22 cellular contexts compared by ENCODE assay signal in the genomic region with DNA sequence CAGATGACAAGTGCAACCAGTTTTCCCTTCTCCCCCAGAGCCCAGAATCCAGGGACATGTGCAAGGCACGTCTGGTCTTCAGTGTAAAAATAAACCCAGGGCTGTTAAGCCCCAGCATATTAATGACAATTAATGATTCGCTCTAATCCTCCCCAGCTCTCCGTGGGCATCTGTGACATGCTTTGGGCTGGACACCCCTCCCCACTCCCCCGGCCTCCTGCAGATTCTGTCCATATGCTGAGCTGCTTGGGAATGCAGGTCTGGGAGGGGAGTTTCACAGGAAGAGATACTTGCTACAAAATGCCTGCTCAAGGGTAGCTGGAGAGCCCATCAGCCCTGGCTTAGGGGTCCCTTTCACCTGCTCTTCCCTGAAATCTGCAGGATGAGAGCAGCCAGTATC. TPM values are rescaled to one million over a fixed set of nuclear protein-coding genes. Genes with fewer than 3 reads are reported as not detected.
DNase-seq lines count a peak whose midpoint lies in the region; ATAC-seq and TF ChIP-seq lines count a peak whose summit lies in the region.
"Had no signal": no experiment of that assay in that cellular context is flagged by ENCODE, and none has a peak within 500 bp of the region (broad histone marks: within the 10 kb centered on the region; RNA-seq: fewer than 3 reads in every experiment).

No MANE protein-coding gene starts in this region.

- H4K8ac ChIP-seq in mesendoderm (ENCODE audit: low read depth, low read length), result no peak overlapping the region

- no peak overlapping the region for H2AK5ac ChIP-seq in mesendoderm (ENCODE audit: low read length)

- H3K9ac ChIP-seq in mesendoderm (ENCODE audit: low read length), result no peak overlapping the region

- no peak overlapping the region for H4K5ac ChIP-seq in mesendoderm (ENCODE audit: low read length)

- no peak overlapping the region for H3K18ac ChIP-seq in mesendoderm (ENCODE audit: low read length)

- no peaks in the 10 kb centered on the region for H3K9me3 ChIP-seq in uterus
- H3K9me3 ChIP-seq: BE2C, Caco-2 had no signal

- H3K23ac ChIP-seq in mesendoderm (ENCODE audit: low read length), result no peak overlapping the region

- H3K79me1 ChIP-seq in mesendoderm (ENCODE audit: low read length), result no peaks in the 10 kb centered on the region

- TF ChIP-seq CTCF in foreskin keratinocyte (conservative IDR thresholded peaks at IDR 0.05), result no peak
- TF ChIP-seq CTCF in uterus (IDR thresholded peaks at IDR 0.05), result no peak

- H3K27me3 ChIP-seq in mesendoderm (ENCODE audit: insufficient read depth, low read length, poor library complexity) (no peaks in the 10 kb centered on the region), foreskin keratinocyte (no peaks in the 10 kb centered on the region), uterus (no peaks in the 10 kb centered on the region)

- H3K56ac ChIP-seq in mesendoderm (ENCODE audit: low read length), result no peak overlapping the region

- no peak overlapping the region for H2BK120ac ChIP-seq in mesendoderm (ENCODE audit: low read depth, low read length)

- intact Hi-C loops in uterus (cut with DNase I; ENCODE audit: low total_unique reads), result no loop called here

- H3K4ac ChIP-seq in mesendoderm (ENCODE audit: low read depth, low read length), result no peak overlapping the region

- H3K4me3 ChIP-seq in mesendoderm (ENCODE audit: low read length), result no peak overlapping the region
- H3K4me3 ChIP-seq in uterus, result no peak overlapping the region

- no peak overlapping the region for H2BK5ac ChIP-seq in mesendoderm (ENCODE audit: low read length)

- H2BK15ac ChIP-seq in mesendoderm (replicated peaks; ENCODE audit: low read depth), result no peak overlapping the region

- WGBS in mesendoderm (ENCODE audit: extremely low coverage, insufficient coverage, low lambda C conversion rate), result no CpG with 5 or more reads among the region's 4 CpGs

- H3K4me2 ChIP-seq in mesendoderm (ENCODE audit: low read length), result no peak overlapping the region

- ATAC-seq in foreskin keratinocyte (no peak), HG03025 (IDR thresholded peaks at IDR 0.05; ENCODE audit: low FRiP score, unreplicated experiment) (no peak)

- no peaks in the 10 kb centered on the region for H3K79me2 ChIP-seq in mesendoderm (ENCODE audit: control insufficient read depth, insufficient read depth, low read length)

- no peak for TF ChIP-seq POLR2A in uterus (IDR thresholded peaks at IDR 0.05)

- H3K27ac ChIP-seq in mesendoderm (ENCODE audit: low read depth, low read length) (no peak overlapping the region), foreskin keratinocyte (no peak overlapping the region), uterus (no peak overlapping the region)

- H3K4me1 ChIP-seq in mesendoderm (ENCODE audit: control insufficient read depth, low read depth, low read length), result no peaks in the 10 kb centered on the region
- no peaks in the 10 kb centered on the region for H3K4me1 ChIP-seq in foreskin keratinocyte
- H3K4me1 ChIP-seq in uterus, result no peaks in the 10 kb centered on the region
- H3K4me1 ChIP-seq: BE2C, Caco-2 had no signal

- peak; percentile 92 for DNase-seq in DMS 273 (lab: John Stamatoyannopoulos, UW; ENCODE audit: unreplicated experiment)
- peak; percentile 99 for DNase-seq in NCI-H524 treated with DMSO at 0.1 percent for 48 hours (lab: John Stamatoyannopoulos, UW)
- peak; percentile 85 for DNase-seq in cerebellum (ENCODE audit: low spot score)
- DNase-seq in mesendoderm, result peak; percentile 23
- no peak for DNase-seq in foreskin keratinocyte
- DNase-seq in CD1c-positive myeloid dendritic cell (ENCODE audit: extremely low spot score), result no peak
- DNase-seq in uterus, result no peak
- DNase-seq: BE2C; Caco-2; CD4-positive, alpha-beta T cell; DMS53; HCEC 1CT; MM.1S; NCI-H1092; NCI-H1436 treated with DMSO at 0.1 percent for 48 hours; NCI-H2029 treated with DMSO at 0.1 percent for 48 hours; NCI-H2171; NCI-H446; NCI-H748 treated with DMSO at 0.1 percent for 48 hours; SHP77 treated with DMSO at 0.1 percent for 48 hours had no signal

- H3K36me3 ChIP-seq in mesendoderm (ENCODE audit: control insufficient read depth, insufficient read depth, low read length) (no peaks in the 10 kb centered on the region), uterus (no peaks in the 10 kb centered on the region)
- H3K36me3 ChIP-seq: BE2C had no signal

RNA-seq across cellular contexts. Expression of a gene that starts 43.0 kb away (rescaled TPM):
- 91.4 TPM for total RNA-seq in cerebellum
- polyA plus RNA-seq in mesendoderm (2013, experiment 1 of 2), result 0.58 TPM
- polyA plus RNA-seq in mesendoderm (2013, experiment 2 of 2), result 0.55 TPM
- not detected in 2 replicates for total RNA-seq in foreskin keratinocyte
- not detected in 2 replicates for polyA plus RNA-seq in foreskin keratinocyte
- 10 to 100 TPM in 3 of 4 donors, 1 to 10 TPM in 1; 6.9 to 47.0 (median 32.5) TPM for total RNA-seq in uterus
- total RNA-seq: A172, Caco-2 had no signal

Comparison
In these comparisons a context has a peak if more than half of its experiments do, and no peak if none do; other contexts are left out.
1. DNase-seq: peak in DMS 273 (single experiment), NCI-H524 treated with DMSO at 0.1 percent for 48 hours (single experiment), cerebellum (single experiment) and mesendoderm (single experiment); none in foreskin keratinocyte (0 of 2), CD1c-positive myeloid dendritic cell (single experiment) and uterus (0 of 2).